20 cellular contexts compared by ENCODE assay signal in genomic region chr13:27601771-27602170, GRCh38.
"Had no signal": no experiment of that assay in that cellular context is flagged by ENCODE, and none has a peak within 500 bp of the region (broad histone marks: within the 10 kb centered on the region; RNA-seq: fewer than 3 reads in every experiment).

No MANE protein-coding gene starts in this region.

- ATAC-seq: K562, T-helper 17 cell had no signal

- DNase-seq: MG63, NCI-H1092, NCI-H1105 treated with DMSO at 0.1 percent for 48 hours, NCI-H1417 treated with DMSO at 0.1 percent for 48 hours, NCI-H146, NCI-H1694 treated with DMSO at 0.1 percent for 48 hours, NCI-H2029, NCI-H2081 treated with DMSO at 0.1 percent for 48 hours, NCI-H2171, NCI-H226, NCI-H446, NCI-H510A, NCI-H524 treated with DMSO at 0.1 percent for 48 hours, NCI-H69, NCI-H774, SHP77, SK-N-SH, T-helper 1 cell, T-helper 17 cell had no signal

- H3K4me3 ChIP-seq: K562, MG63 had no signal

- H3K36me3 ChIP-seq: MG63 had no signal

- H3K9me3 ChIP-seq: MG63, SK-N-SH had no signal

- H3K27me3 ChIP-seq: MG63 had no signal
